1 cellular context compared by ENCODE assay signal in genomic region chr12:120437735-120438494, GRCh38.
TF ChIP-seq lines count a peak whose summit lies in the region.

TSS of gene COX6A1 (plus strand) at chr12:120438113. CDS start at chr12:120438127, 14 bp downstream.

TF ChIP-seq in HepG2, 621 proteins besides CTCF, POLR2A, EP300 and RAD21 (continued from another document and continues in another):
- no peak for TF ChIP-seq HNF1A (IDR thresholded peaks at IDR 0.05; ENCODE audit: low read depth)
- TF ChIP-seq HNF1A (CRISPR knock-in tag; IDR thresholded peaks at IDR 0.05; ENCODE audit: borderline replicate concordance), result no peak
- no peak for TF ChIP-seq ARNT (IDR thresholded peaks at IDR 0.05)
- TF ChIP-seq SUZ12 (IDR thresholded peaks at IDR 0.05; ENCODE audit: low read depth, low read length), result no peak
- TF ChIP-seq ZNF781 (CRISPR knock-in tag; IDR thresholded peaks at IDR 0.05; ENCODE audit: borderline replicate concordance, not compliant biosample characterization), result peak; percentile 88
- TF ChIP-seq ETS1 (CRISPR knock-in tag; IDR thresholded peaks at IDR 0.05), result no peak
- TF ChIP-seq E2F5 (CRISPR knock-in tag; conservative IDR thresholded peaks at IDR 0.05), result no peak
- TF ChIP-seq ZNF816 (CRISPR knock-in tag; IDR thresholded peaks at IDR 0.05; ENCODE audit: borderline replicate concordance), result no peak
- no peak for TF ChIP-seq ZNF235 (CRISPR knock-in tag; IDR thresholded peaks at IDR 0.05; ENCODE audit: borderline replicate concordance)
- 0 out of 2 replicates have a peak, but pooled peaks have one; percentile 18 for TF ChIP-seq ZNF556 (CRISPR knock-in tag; IDR thresholded peaks at IDR 0.05; ENCODE audit: borderline replicate concordance)
- TF ChIP-seq XRCC5 (optimal IDR thresholded peaks at IDR 0.05; ENCODE audit: low read length), result peak; percentile 33
- TF ChIP-seq ZSCAN12 (CRISPR knock-in tag; IDR thresholded peaks at IDR 0.05), result no peak
- TF ChIP-seq ZFP36L1 (CRISPR knock-in tag; IDR thresholded peaks at IDR 0.05), result peak; percentile 56; the same call in 1 of the 2 replicates
- TF ChIP-seq ZMYM4 (CRISPR knock-in tag; IDR thresholded peaks at IDR 0.05), result no peak; the same call in 1 of the 2 replicates
- no peak for TF ChIP-seq CENPBD1 (CRISPR knock-in tag; IDR thresholded peaks at IDR 0.05; ENCODE audit: borderline replicate concordance, low read depth)
- TF ChIP-seq ZFP41 (CRISPR knock-in tag; IDR thresholded peaks at IDR 0.05; ENCODE audit: borderline replicate concordance), result 0 out of 2 replicates have a peak, but pooled peaks have one; percentile 21
- TF ChIP-seq SMC3 (IDR thresholded peaks at IDR 0.05; ENCODE audit: low read length), result no peak
- no peak for TF ChIP-seq EEA1 (CRISPR knock-in tag; IDR thresholded peaks at IDR 0.05; ENCODE audit: borderline replicate concordance)
- no peak for TF ChIP-seq SNAPC4 (CRISPR knock-in tag; IDR thresholded peaks at IDR 0.05)
- 0 out of 2 replicates have a peak, but pooled peaks have one; percentile 32 for TF ChIP-seq PPARG (CRISPR knock-in tag; conservative IDR thresholded peaks at IDR 0.05)
- peak; percentile 49; the same call in 1 of the 2 replicates for TF ChIP-seq ZSCAN9 (CRISPR knock-in tag; IDR thresholded peaks at IDR 0.05; ENCODE audit: borderline replicate concordance)
- peak; percentile 71; the same call in 1 of the 2 replicates for TF ChIP-seq BCL3 (CRISPR knock-in tag; IDR thresholded peaks at IDR 0.05)
- no peak for TF ChIP-seq ZNF460 (CRISPR knock-in tag; IDR thresholded peaks at IDR 0.05; ENCODE audit: borderline replicate concordance)
- no peak for TF ChIP-seq BHLHE40 (IDR thresholded peaks at IDR 0.05; ENCODE audit: low read length)
- no peak for TF ChIP-seq HNRNPH1 (optimal IDR thresholded peaks at IDR 0.05; ENCODE audit: low read depth, low read length)
- peak; percentile 58 for TF ChIP-seq RXRA (CRISPR knock-in tag; IDR thresholded peaks at IDR 0.05)
- no peak for TF ChIP-seq CENPX (CRISPR knock-in tag; IDR thresholded peaks at IDR 0.05)
- TF ChIP-seq ZNF670 (CRISPR knock-in tag; IDR thresholded peaks at IDR 0.05; ENCODE audit: borderline replicate concordance), result no peak; the same call in 1 of the 2 replicates
- TF ChIP-seq JDP2 (CRISPR knock-in tag; IDR thresholded peaks at IDR 0.05; ENCODE audit: borderline replicate concordance), result no peak
- no peak for TF ChIP-seq SATB2 (CRISPR knock-in tag; IDR thresholded peaks at IDR 0.05)
- TF ChIP-seq ZNF552 (CRISPR knock-in tag; IDR thresholded peaks at IDR 0.05; ENCODE audit: borderline replicate concordance), result no peak
- no peak for TF ChIP-seq SRSF4 (IDR thresholded peaks at IDR 0.05; ENCODE audit: low read depth, low read length, poor library complexity, severe bottlenecking)
- TF ChIP-seq IKZF4 (CRISPR knock-in tag; IDR thresholded peaks at IDR 0.05; ENCODE audit: borderline replicate concordance, low read depth, not compliant biosample characterization), result no peak
- TF ChIP-seq ISL2 (CRISPR knock-in tag; IDR thresholded peaks at IDR 0.05), result peak; percentile 66
- TF ChIP-seq ZNF580 (CRISPR knock-in tag; IDR thresholded peaks at IDR 0.05; ENCODE audit: borderline replicate concordance, low read depth), result peak; percentile 59; the same call in 1 of the 2 replicates
- no peak; the same call in 1 of the 2 replicates for TF ChIP-seq MED13 (CRISPR knock-in tag; IDR thresholded peaks at IDR 0.05)
- TF ChIP-seq HNF4G (IDR thresholded peaks at IDR 0.05; ENCODE audit: borderline replicate concordance, low read depth, low read length), result no peak
- TF ChIP-seq HNF4G (CRISPR knock-in tag; IDR thresholded peaks at IDR 0.05; ENCODE audit: borderline replicate concordance, low read depth), result peak; percentile 20; the same call in 1 of the 2 replicates
- TF ChIP-seq ZNF362 (CRISPR knock-in tag; IDR thresholded peaks at IDR 0.05; ENCODE audit: borderline replicate concordance), result no peak
- TF ChIP-seq EZH2 (conservative IDR thresholded peaks at IDR 0.05; ENCODE audit: low read depth, low read length), result no peak
- TF ChIP-seq MNT (IDR thresholded peaks at IDR 0.05), result 0 out of 2 replicates have a peak, but pooled peaks have one; percentile 3
- no peak for TF ChIP-seq ZNF34 (CRISPR knock-in tag; IDR thresholded peaks at IDR 0.05; ENCODE audit: borderline replicate concordance)
- TF ChIP-seq ZNF652 (CRISPR knock-in tag; IDR thresholded peaks at IDR 0.05; ENCODE audit: borderline replicate concordance, low read depth), result no peak
- TF ChIP-seq SNAPC5 (CRISPR knock-in tag; IDR thresholded peaks at IDR 0.05; ENCODE audit: borderline replicate concordance), result no peak
